ENCODE assay signal across 8 cellular contexts in genomic region chr21:34020005-34020847, GRCh38.
DNase-seq lines count a peak whose midpoint lies in the region; ATAC-seq and TF ChIP-seq lines count a peak whose summit lies in the region.

No MANE protein-coding gene starts in this region.

- peaks cover 86% of the 10 kb centered on the region for H3K4me1 ChIP-seq in DND-41 (ENCODE audit: insufficient read depth, low read length)

- DNase-seq in DND-41 (peak; percentile 82), NCI-H2227 (lab: John Stamatoyannopoulos, UW; ENCODE audit: unreplicated experiment) (no peak), HCEC 1CT (no peak), AG08396 (ENCODE audit: low spot score) (no peak)
- no peak for DNase-seq in stimulated activated naive CD8-positive, alpha-beta T cell treated with anti-CD3 and anti-CD28 coated beads, Interleukin-15, amount 100 ng/mL, for 72 hours

- H3K27ac ChIP-seq in DND-41 (ENCODE audit: low read length), result peak overlapping the region; percentile 98

- peak overlapping the region; percentile 36; the same call in 1 of the 2 replicates for H2AFZ ChIP-seq in DND-41 (ENCODE audit: low read depth, low read length)

- no peaks in the 10 kb centered on the region for H3K36me3 ChIP-seq in DND-41 (ENCODE audit: insufficient read depth, low read length)

- peak overlapping the region; percentile 63 for H3K4me2 ChIP-seq in DND-41 (ENCODE audit: insufficient read depth, low read length)

- no peaks in the 10 kb centered on the region for H4K20me1 ChIP-seq in DND-41 (ENCODE audit: insufficient read depth, low read length)

- peak overlapping the region; percentile 69 for H3K27ac Mint-ChIP-seq in T-helper 1 cell treated with Interleukin-12 subunit alpha and Interleukin-12 subunit beta and Interleukin-4 antibody, amounts not matched to agents 30 μg/mL and 1 μg/mL, for 36 hours
- H3K27ac Mint-ChIP-seq in stimulated activated naive CD8-positive, alpha-beta T cell treated with anti-CD3 and anti-CD28 coated beads, Interleukin-15, amount 100 ng/mL, for 72 hours, result no peak overlapping the region

- peak; percentile 77 for ATAC-seq in DND-41 (ENCODE audit: insufficient read depth, low read depth)
- peak; percentile 47 for ATAC-seq in GM19452 (IDR thresholded peaks at IDR 0.05; ENCODE audit: unreplicated experiment)
- peak; percentile 31 for ATAC-seq in HG03565 (IDR thresholded peaks at IDR 0.05; ENCODE audit: unreplicated experiment)
- ATAC-seq in stimulated activated naive CD8-positive, alpha-beta T cell treated with anti-CD3 and anti-CD28 coated beads, Interleukin-15, amount 100 ng/mL, for 72 hours, result peak; percentile 11

- H3K4me3 ChIP-seq in DND-41 (ENCODE audit: low read depth in 1 of 2, low read length in 2 of 2), result peak overlapping the region in 1 of 2 experiments; percentile 38; a peak in 1 of 4 replicates

- no peaks in the 10 kb centered on the region for H3K27me3 ChIP-seq in DND-41 (ENCODE audit: insufficient read depth, low read length, poor library complexity)

- H3K9me3 Mint-ChIP-seq in T-helper 1 cell treated with Interleukin-12 subunit alpha and Interleukin-12 subunit beta and Interleukin-4 antibody, amounts not matched to agents 30 μg/mL and 1 μg/mL, for 36 hours, result peaks cover 17% of the 10 kb centered on the region
- H3K9me3 Mint-ChIP-seq in stimulated activated naive CD8-positive, alpha-beta T cell treated with anti-CD3 and anti-CD28 coated beads, Interleukin-15, amount 100 ng/mL, for 72 hours, result peaks cover 0 to 16% of the 10 kb centered on the region in 2 donors

- no peaks in the 10 kb centered on the region for H3K27me3 Mint-ChIP-seq in T-helper 1 cell treated with Interleukin-12 subunit alpha and Interleukin-12 subunit beta and Interleukin-4 antibody, amounts not matched to agents 30 μg/mL and 1 μg/mL, for 36 hours (ENCODE audit: low read depth)
- no peaks in the 10 kb centered on the region for H3K27me3 Mint-ChIP-seq in stimulated activated naive CD8-positive, alpha-beta T cell treated with anti-CD3 and anti-CD28 coated beads, Interleukin-15, amount 100 ng/mL, for 72 hours

- peaks cover 41% of the 10 kb centered on the region for H3K4me1 Mint-ChIP-seq in T-helper 1 cell treated with Interleukin-12 subunit alpha and Interleukin-12 subunit beta and Interleukin-4 antibody, amounts not matched to agents 30 μg/mL and 1 μg/mL, for 36 hours (ENCODE audit: low read depth)
- peaks cover 18% of the 10 kb centered on the region for H3K4me1 Mint-ChIP-seq in stimulated activated naive CD8-positive, alpha-beta T cell treated with anti-CD3 and anti-CD28 coated beads, Interleukin-15, amount 100 ng/mL, for 72 hours

- TF ChIP-seq CTCF in DND-41 (IDR thresholded peaks at IDR 0.05; ENCODE audit: borderline replicate concordance, extremely low read depth, low read length, poor library complexity, severe bottlenecking), result peak; percentile 53

- H3K4me3 Mint-ChIP-seq in T-helper 1 cell treated with Interleukin-12 subunit alpha and Interleukin-12 subunit beta and Interleukin-4 antibody, amounts not matched to agents 30 μg/mL and 1 μg/mL, for 36 hours, result no peak overlapping the region
- H3K4me3 Mint-ChIP-seq in stimulated activated naive CD8-positive, alpha-beta T cell treated with anti-CD3 and anti-CD28 coated beads, Interleukin-15, amount 100 ng/mL, for 72 hours, result no peak overlapping the region

- H3K36me3 Mint-ChIP-seq in T-helper 1 cell treated with Interleukin-12 subunit alpha and Interleukin-12 subunit beta and Interleukin-4 antibody, amounts not matched to agents 30 μg/mL and 1 μg/mL, for 36 hours (ENCODE audit: low read depth), result peaks cover 13% of the 10 kb centered on the region

- peaks cover 5% of the 10 kb centered on the region for H3K9me3 ChIP-seq in DND-41 (ENCODE audit: insufficient read depth, low read length, severe bottlenecking)

- no peaks in the 10 kb centered on the region for H3K79me2 ChIP-seq in DND-41 (ENCODE audit: insufficient read depth, low read length)

- peak overlapping the region; percentile 52 for H3K9ac ChIP-seq in DND-41 (ENCODE audit: low read depth, low read length)

Comparison
In these comparisons a context has a peak if more than half of its experiments do, and no peak if none do; other contexts are left out.
1. ATAC-seq: peak in every context shown above with its lines; median percentile 77 in DND-41; 47 in GM19452; 31 in HG03565; 11 in stimulated activated naive CD8-positive, alpha-beta T cell treated with anti-CD3 and anti-CD28 coated beads, Interleukin-15, amount 100 ng/mL, for 72 hours.